In genomic region chr16:72501739-72502653, GRCh38 we compare ENCODE assay signal across 8 cellular contexts.
DNase-seq lines count a peak whose midpoint lies in the region; ATAC-seq and TF ChIP-seq lines count a peak whose summit lies in the region.

No MANE protein-coding gene starts in this region.

- H3K4me1 ChIP-seq in heart left ventricle: no peaks in the 10 kb centered on the region

- no peak overlapping the region for H3K4me3 Mint-ChIP-seq in activated naive CD8-positive, alpha-beta T cell treated with anti-CD3 and anti-CD28 coated beads for 36 hours

- no peaks in the 10 kb centered on the region for H3K9me3 ChIP-seq in heart left ventricle

- no peak overlapping the region for H3K27ac ChIP-seq in heart left ventricle

- peaks cover 6% of the 10 kb centered on the region for H3K4me1 Mint-ChIP-seq in activated naive CD8-positive, alpha-beta T cell treated with anti-CD3 and anti-CD28 coated beads for 36 hours

- no peaks in the 10 kb centered on the region for H3K27me3 ChIP-seq in heart left ventricle

- TF ChIP-seq CTCF in heart left ventricle (IDR thresholded peaks at IDR 0.05): peak; percentile 58 to 84 (median 72)

- H3K36me3 Mint-ChIP-seq in activated naive CD8-positive, alpha-beta T cell treated with anti-CD3 and anti-CD28 coated beads for 36 hours: no peaks in the 10 kb centered on the region

- H3K27me3 Mint-ChIP-seq in activated naive CD8-positive, alpha-beta T cell treated with anti-CD3 and anti-CD28 coated beads for 36 hours: no peaks in the 10 kb centered on the region

- TF ChIP-seq POLR2A in heart left ventricle (IDR thresholded peaks at IDR 0.05): no peak

- 71 to 74% (median 73%) methylated on average over 3 of the region's 3 CpGs for WGBS in heart left ventricle, 4 donors

- H3K36me3 ChIP-seq in heart left ventricle: no peaks in the 10 kb centered on the region

- intact Hi-C loops in heart left ventricle (cut with DNase I): loop anchor here (1.0 to 10.0 kb wide), 8 partner anchors 345 to 1453 kb away; no protein-coding TSS in a partner anchor

- no peaks in the 10 kb centered on the region for H3K9me3 Mint-ChIP-seq in activated naive CD8-positive, alpha-beta T cell treated with anti-CD3 and anti-CD28 coated beads for 36 hours

- no peak overlapping the region for H3K27ac Mint-ChIP-seq in activated naive CD8-positive, alpha-beta T cell treated with anti-CD3 and anti-CD28 coated beads for 36 hours

- peak in 3 of 4 donors; percentile 67 to 80 (median 74) for ATAC-seq in heart left ventricle

- peak; percentile 46 for DNase-seq in COLO829 (ENCODE audit: low spot score)
- DNase-seq in GM19240 (ENCODE audit: insufficient read length, low spot score): peak; percentile 48
- peak; percentile 53 for DNase-seq in HS-27A (ENCODE audit: low read depth)
- DNase-seq in NCI-H82 treated with DMSO at 0.1 percent for 48 hours (lab: John Stamatoyannopoulos, UW; ENCODE audit: unreplicated experiment): peak; percentile 47
- peak; percentile 42 for DNase-seq in activated naive CD8-positive, alpha-beta T cell treated with anti-CD3 and anti-CD28 coated beads for 36 hours
- DNase-seq in heart left ventricle: peak in 3 of 5 donors; percentile 29 to 30 (median 29)
- peak; percentile 55 for DNase-seq in putamen (ENCODE audit: low spot score)
- DNase-seq in NCI-H187 treated with DMSO at 0.1 percent for 48 hours (lab: John Stamatoyannopoulos, UW): no peak

- no peak overlapping the region for H3K4me3 ChIP-seq in heart left ventricle
